In the genomic region with DNA sequence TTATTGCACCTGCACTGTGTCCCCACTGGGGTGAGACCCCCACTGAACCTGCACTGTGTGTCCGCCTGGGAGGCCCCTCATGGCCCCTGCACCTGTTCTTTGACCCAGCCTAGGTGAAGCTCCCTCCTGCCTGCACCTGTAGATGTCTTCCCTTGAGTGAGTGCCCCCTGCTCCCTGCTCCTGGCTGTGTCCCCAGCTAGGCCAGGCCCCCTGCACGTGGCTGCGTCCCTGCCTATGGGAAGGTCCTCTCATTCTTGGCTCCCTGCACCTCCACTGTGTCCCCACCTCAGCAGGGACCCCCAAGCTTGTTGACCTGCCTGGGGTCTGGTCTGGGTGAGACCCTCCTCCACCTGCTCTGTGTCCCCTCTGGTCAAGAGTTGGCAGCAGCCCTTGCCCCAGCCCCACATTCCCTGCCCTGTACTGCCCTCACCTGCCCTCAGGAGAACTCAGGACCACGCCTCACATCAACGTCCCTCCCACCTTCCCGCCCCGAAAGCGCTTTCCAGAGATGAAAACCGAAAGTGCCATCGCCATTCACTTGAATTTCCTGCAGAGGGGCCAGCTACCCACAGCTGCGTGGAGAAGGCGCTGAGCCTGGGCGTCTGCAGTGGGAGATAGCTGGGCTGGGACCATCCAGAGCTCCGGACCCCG, we compare ENCODE assay signal across 13 cellular contexts. TPM values are rescaled to one million over a fixed set of nuclear protein-coding genes. Genes with fewer than 3 reads are reported as not detected.
DNase-seq lines count a peak whose midpoint lies in the region; ATAC-seq, FAIRE-seq and TF ChIP-seq lines count a peak whose summit lies in the region.
"Not testable (repeated sequence)": the region's sequence is repeated elsewhere in the genome, so short reads cannot be mapped to it uniquely, and the experiment has no call there.
"Had no signal": no experiment of that assay in that cellular context is flagged by ENCODE, and none has a peak within 500 bp of the region (broad histone marks: within the 10 kb centered on the region; RNA-seq: fewer than 3 reads in every experiment).

No MANE protein-coding gene starts in this region.

- H3K36me3 ChIP-seq in BLaER1; effector memory CD4-positive, alpha-beta T cell (ENCODE audit: control insufficient read depth, insufficient read depth, low read length); small intestine (ENCODE audit: control insufficient read depth in 2 of 2, insufficient read depth in 2 of 2, low read length in 2 of 2): not testable (repeated sequence)

- not testable (repeated sequence) for H4K20me1 ChIP-seq in BLaER1

- not testable (repeated sequence) for H3K9ac ChIP-seq in BLaER1

- ATAC-seq in activated B cell treated with CpG ODN at 0.5 μM for 24 hours (ENCODE audit: low read depth) (peak; percentile 21), left colon (peak; percentile 69)

- H3K27me3 ChIP-seq in BLaER1; effector memory CD4-positive, alpha-beta T cell (replicated peaks; ENCODE audit: control insufficient read depth, insufficient read depth, low read length, poor library complexity, severe bottlenecking); small intestine (ENCODE audit: control insufficient read depth in 2 of 2, insufficient read depth in 2 of 2, low read length in 2 of 2): not testable (repeated sequence)

- H3K9me3 ChIP-seq in BLaER1; effector memory CD4-positive, alpha-beta T cell (ENCODE audit: control insufficient read depth, low read length); small intestine (ENCODE audit: control insufficient read depth, low read depth): not testable (repeated sequence)

- peak overlapping the region; percentile 47 for H3K4me2 ChIP-seq in BLaER1

- peaks cover 12% of the 10 kb centered on the region; the same call in 1 of the 2 replicates for H3K4me1 ChIP-seq in BLaER1
- not testable (repeated sequence) for H3K4me1 ChIP-seq in effector memory CD4-positive, alpha-beta T cell (ENCODE audit: control insufficient read depth, insufficient read depth, low read length, poor library complexity, severe bottlenecking); small intestine (ENCODE audit: control insufficient read depth in 2 of 2, insufficient read depth in 1 of 2, low read depth in 1 of 2, low read length in 1 of 2)

- H3K9me3 Mint-ChIP-seq in activated B cell treated with CpG ODN at 0.5 μM for 24 hours; activated naive CD8-positive, alpha-beta T cell (ENCODE audit: low read depth): not testable (repeated sequence)

- not testable (repeated sequence) for TF ChIP-seq CTCF in activated B cell treated with CpG ODN at 0.5 μM for 24 hours (IDR thresholded peaks at IDR 0.05)

- H3K4me3 ChIP-seq in BLaER1: not testable (repeated sequence)
- peak overlapping the region; percentile 25 for H3K4me3 ChIP-seq in effector memory CD4-positive, alpha-beta T cell (ENCODE audit: insufficient read depth, low read depth, low read length, poor library complexity, severe bottlenecking)
- peak overlapping the region in 1 of 2 donors; percentile 50 for H3K4me3 ChIP-seq in small intestine (ENCODE audit: low read depth in 1 of 2, low read length in 2 of 2)

- not testable (repeated sequence) for H3K27me3 Mint-ChIP-seq in activated B cell treated with CpG ODN at 0.5 μM for 24 hours; activated naive CD8-positive, alpha-beta T cell

- CTCF ChIA-PET in activated B cell treated with CpG ODN at 0.5 μM for 24 hours (lab: Charles Lee): not testable (repeated sequence)

- POLR2A ChIA-PET in activated B cell treated with CpG ODN at 0.5 μM for 24 hours (lab: Charles Lee): not testable (repeated sequence)

- not testable (repeated sequence) for H3K4me3 Mint-ChIP-seq in activated B cell treated with CpG ODN at 0.5 μM for 24 hours
- peak overlapping the region; percentile 27 for H3K4me3 Mint-ChIP-seq in activated naive CD8-positive, alpha-beta T cell

- not testable (repeated sequence) for DNase-seq in GM12891 (ENCODE audit: insufficient read length, low spot score); activated B cell treated with CpG ODN at 0.5 μM for 24 hours; effector memory CD4-positive, alpha-beta T cell; left colon; small intestine
- peak; percentile 28 for DNase-seq in activated CD8-positive, alpha-beta memory T cell treated with anti-CD3 and anti-CD28 coated beads for 24 hours

- FAIRE-seq in GM12891 (lab: Jason Lieb, UNC): peak; percentile 87
- not testable (repeated sequence) for FAIRE-seq in small intestine (lab: Jason Lieb, UNC)

- not testable (repeated sequence) for TF ChIP-seq POLR2A in GM12891 (IDR thresholded peaks at IDR 0.05; ENCODE audit: low read depth, low read length)

- H3K27ac ChIP-seq in BLaER1; effector memory CD4-positive, alpha-beta T cell (ENCODE audit: insufficient read depth, low read length, poor library complexity, severe bottlenecking): not testable (repeated sequence)
- H3K27ac ChIP-seq in small intestine (ENCODE audit: low read depth in 1 of 2, low read length in 1 of 2): peak overlapping the region; percentile 65 to 79

- H3K4me1 Mint-ChIP-seq in activated B cell treated with CpG ODN at 0.5 μM for 24 hours; activated naive CD8-positive, alpha-beta T cell (ENCODE audit: low read depth): not testable (repeated sequence)

- 20 to 47% (median 24%) methylated on average over 2 to 4 of the region's 15 CpGs for WGBS in small intestine, 3 donors

- H3K36me3 Mint-ChIP-seq in activated B cell treated with CpG ODN at 0.5 μM for 24 hours (ENCODE audit: low read depth); activated naive CD8-positive, alpha-beta T cell: not testable (repeated sequence)

- intact Hi-C loops in activated B cell treated with CpG ODN at 0.5 μM for 24 hours (cut with micrococcal nuclease); left colon (cut with DNase I, micrococcal nuclease): not testable (repeated sequence)

- H3K27ac Mint-ChIP-seq in activated B cell treated with CpG ODN at 0.5 μM for 24 hours: not testable (repeated sequence)
- peak overlapping the region; percentile 28 for H3K27ac Mint-ChIP-seq in activated naive CD8-positive, alpha-beta T cell

RNA-seq across cellular contexts. Expression of a gene that starts 0.8 kb away (rescaled TPM):
- not detected for polyA plus RNA-seq in GM12891 (2012; ENCODE audit: low read depth, missing spikeins)
- total RNA-seq in activated B cell treated with CpG ODN at 0.5 μM for 24 hours (not detected in 2 replicates), left colon (1 to 10 TPM in 1 of 2 donors, under 1 TPM in 1; 0.85 to 2.4 TPM)
- 1 to 10 TPM in 1 of 3 donors, not detected in 2; 1.3 TPM for polyA plus RNA-seq in small intestine
- total RNA-seq: GM12878, H7, HFFc6, PC-9 had no signal
- polyA plus RNA-seq: GM12878, IgD-negative memory B cell had no signal

RNA-seq across cellular contexts. Expression of a gene that starts 8.2 kb away (rescaled TPM):
- polyA plus RNA-seq in GM12891 (2012; ENCODE audit: low read depth, missing spikeins): not detected
- total RNA-seq in activated B cell treated with CpG ODN at 0.5 μM for 24 hours: not detected in 2 replicates
- total RNA-seq in left colon: 1 to 10 TPM in 1 of 2 donors, under 1 TPM in 1; 0.92 to 4.0 TPM
- 1 to 10 TPM in 2 of 3 donors, not detected in 1; 1.2 to 3.4 TPM for polyA plus RNA-seq in small intestine
- total RNA-seq: GM12878, H7, HFFc6, PC-9 had no signal
- polyA plus RNA-seq: GM12878, IgD-negative memory B cell had no signal

RNA-seq across cellular contexts. Expression of a gene that starts 58.2 kb away (rescaled TPM):
- 1.6 TPM for polyA plus RNA-seq in GM12891 (2012; ENCODE audit: low read depth, missing spikeins)
- total RNA-seq in activated B cell treated with CpG ODN at 0.5 μM for 24 hours: 1.6 TPM in 2 replicates
- total RNA-seq in left colon: 10 to 100 TPM; 67.5 to 84.3 TPM
- 100 to 1,000 TPM in 2 of 3 donors, 10 to 100 TPM in 1; 75.5 to 367 (median 327) TPM for polyA plus RNA-seq in small intestine
- total RNA-seq: H7 had no signal
- polyA plus RNA-seq: IgD-negative memory B cell had no signal

Comparison
In these comparisons a context has a peak if more than half of its experiments do, and no peak if none do; other contexts are left out.
1. RNA of a gene that starts 58.2 kb away (total RNA-seq): 67.5 to 84.3 TPM in left colon; 1.6 TPM in activated B cell treated with CpG ODN at 0.5 μM for 24 hours; every median in the first group is over 10 times any median in the second.